In the genomic region with DNA sequence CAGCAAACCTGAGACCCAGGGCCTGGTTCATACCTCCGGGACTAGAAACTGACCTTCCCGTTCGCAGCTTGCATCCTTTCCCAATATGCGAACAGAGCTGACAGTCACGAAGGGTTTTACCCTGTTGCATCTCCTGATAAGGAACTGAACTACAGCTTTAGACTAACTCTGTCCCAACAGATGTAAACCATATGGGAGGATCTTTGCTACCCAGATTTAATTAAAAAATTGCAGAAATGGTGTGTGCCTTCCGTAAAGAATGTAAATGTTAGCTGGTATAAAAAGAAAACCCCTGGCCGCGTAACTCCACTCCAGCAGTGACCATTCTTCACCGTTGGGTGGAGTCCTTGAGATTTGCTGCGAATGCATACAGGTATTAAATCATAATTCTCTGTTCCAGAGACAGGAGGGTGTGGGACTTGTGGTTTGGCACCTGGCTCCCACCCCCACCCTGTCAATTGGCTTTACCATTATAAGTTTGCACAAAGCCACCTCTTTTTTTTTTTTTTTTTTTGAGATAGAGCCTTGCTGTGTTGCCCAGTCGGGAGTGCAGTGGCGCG, we compare ENCODE assay signal across 1 cellular context.
TF ChIP-seq lines count a peak whose summit lies in the region.

No MANE protein-coding gene starts in this region.

TF ChIP-seq in IMR-90, 13 proteins besides CTCF, POLR2A, EP300 and RAD21:
- no peak for TF ChIP-seq CHD1 (IDR thresholded peaks at IDR 0.05; ENCODE audit: low read depth, low read length)
- TF ChIP-seq SMC3 (IDR thresholded peaks at IDR 0.05; ENCODE audit: low read depth, low read length), result 0 out of 2 replicates have a peak, but pooled peaks have one; percentile 11
- TF ChIP-seq BHLHE40 (IDR thresholded peaks at IDR 0.05; ENCODE audit: low read depth, low read length), result no peak
- TF ChIP-seq RCOR1 (IDR thresholded peaks at IDR 0.05; ENCODE audit: insufficient replicate concordance, low read length), result no peak
- TF ChIP-seq, protein P1, sequence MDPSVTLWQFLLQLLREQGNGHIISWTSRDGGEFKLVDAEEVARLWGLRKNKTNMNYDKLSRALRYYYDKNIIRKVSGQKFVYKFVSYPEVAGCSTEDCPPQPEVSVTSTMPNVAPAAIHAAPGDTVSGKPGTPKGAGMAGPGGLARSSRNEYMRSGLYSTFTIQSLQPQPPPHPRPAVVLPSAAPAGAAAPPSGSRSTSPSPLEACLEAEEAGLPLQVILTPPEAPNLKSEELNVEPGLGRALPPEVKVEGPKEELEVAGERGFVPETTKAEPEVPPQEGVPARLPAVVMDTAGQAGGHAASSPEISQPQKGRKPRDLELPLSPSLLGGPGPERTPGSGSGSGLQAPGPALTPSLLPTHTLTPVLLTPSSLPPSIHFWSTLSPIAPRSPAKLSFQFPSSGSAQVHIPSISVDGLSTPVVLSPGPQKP (IDR thresholded peaks at IDR 0.05; ENCODE audit: borderline replicate concordance, low read depth, low read length), result no peak
- TF ChIP-seq RFX5 (IDR thresholded peaks at IDR 0.05; ENCODE audit: low read depth, low read length), result no peak
- TF ChIP-seq, protein P2, sequence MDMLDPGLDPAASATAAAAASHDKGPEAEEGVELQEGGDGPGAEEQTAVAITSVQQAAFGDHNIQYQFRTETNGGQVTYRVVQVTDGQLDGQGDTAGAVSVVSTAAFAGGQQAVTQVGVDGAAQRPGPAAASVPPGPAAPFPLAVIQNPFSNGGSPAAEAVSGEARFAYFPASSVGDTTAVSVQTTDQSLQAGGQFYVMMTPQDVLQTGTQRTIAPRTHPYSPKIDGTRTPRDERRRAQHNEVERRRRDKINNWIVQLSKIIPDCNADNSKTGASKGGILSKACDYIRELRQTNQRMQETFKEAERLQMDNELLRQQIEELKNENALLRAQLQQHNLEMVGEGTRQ (IDR thresholded peaks at IDR 0.05; ENCODE audit: low read depth, low read length), result no peak
- TF ChIP-seq NFE2L2 (IDR thresholded peaks at IDR 0.05; ENCODE audit: low read depth, low read length), result no peak
